ENCODE assay signal across 1 cellular context in the genomic region with DNA sequence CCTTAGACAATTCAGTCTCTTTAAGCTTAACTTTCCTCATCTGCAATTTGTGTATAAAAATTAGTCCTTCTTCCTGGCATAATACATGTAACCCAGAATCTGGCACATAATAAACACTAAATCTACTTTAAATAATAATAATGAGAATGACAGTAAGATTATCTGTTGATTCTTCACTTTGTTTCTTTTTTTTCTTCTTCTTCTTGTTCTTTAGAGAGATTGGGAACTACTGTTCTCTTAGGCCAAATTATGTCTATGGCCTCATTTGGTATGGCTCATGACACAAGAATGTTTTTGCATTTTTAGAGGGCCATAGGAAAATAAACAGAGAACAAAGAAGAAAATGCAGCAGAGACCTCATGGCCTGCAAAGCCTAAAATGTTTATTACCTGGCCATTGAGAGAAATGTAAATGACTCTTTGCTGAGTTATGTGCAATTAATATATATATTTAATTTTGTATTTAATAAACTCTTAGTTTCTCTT.
TF ChIP-seq lines count a peak whose summit lies in the region.

No MANE protein-coding gene starts in this region.

TF ChIP-seq in SK-N-SH treated with all-trans-retinoic acid at 6 μM for 48 hours, 23 proteins besides CTCF, POLR2A, EP300 and RAD21 (continued from another document):
- TF ChIP-seq, protein P1, sequence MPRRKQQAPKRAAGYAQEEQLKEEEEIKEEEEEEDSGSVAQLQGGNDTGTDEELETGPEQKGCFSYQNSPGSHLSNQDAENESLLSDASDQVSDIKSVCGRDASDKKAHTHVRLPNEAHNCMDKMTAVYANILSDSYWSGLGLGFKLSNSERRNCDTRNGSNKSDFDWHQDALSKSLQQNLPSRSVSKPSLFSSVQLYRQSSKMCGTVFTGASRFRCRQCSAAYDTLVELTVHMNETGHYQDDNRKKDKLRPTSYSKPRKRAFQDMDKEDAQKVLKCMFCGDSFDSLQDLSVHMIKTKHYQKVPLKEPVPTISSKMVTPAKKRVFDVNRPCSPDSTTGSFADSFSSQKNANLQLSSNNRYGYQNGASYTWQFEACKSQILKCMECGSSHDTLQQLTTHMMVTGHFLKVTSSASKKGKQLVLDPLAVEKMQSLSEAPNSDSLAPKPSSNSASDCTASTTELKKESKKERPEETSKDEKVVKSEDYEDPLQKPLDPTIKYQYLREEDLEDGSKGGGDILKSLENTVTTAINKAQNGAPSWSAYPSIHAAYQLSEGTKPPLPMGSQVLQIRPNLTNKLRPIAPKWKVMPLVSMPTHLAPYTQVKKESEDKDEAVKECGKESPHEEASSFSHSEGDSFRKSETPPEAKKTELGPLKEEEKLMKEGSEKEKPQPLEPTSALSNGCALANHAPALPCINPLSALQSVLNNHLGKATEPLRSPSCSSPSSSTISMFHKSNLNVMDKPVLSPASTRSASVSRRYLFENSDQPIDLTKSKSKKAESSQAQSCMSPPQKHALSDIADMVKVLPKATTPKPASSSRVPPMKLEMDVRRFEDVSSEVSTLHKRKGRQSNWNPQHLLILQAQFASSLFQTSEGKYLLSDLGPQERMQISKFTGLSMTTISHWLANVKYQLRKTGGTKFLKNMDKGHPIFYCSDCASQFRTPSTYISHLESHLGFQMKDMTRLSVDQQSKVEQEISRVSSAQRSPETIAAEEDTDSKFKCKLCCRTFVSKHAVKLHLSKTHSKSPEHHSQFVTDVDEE (CRISPR knock-in tag; IDR thresholded peaks at IDR 0.05): no peak
- TF ChIP-seq PPARA (CRISPR knock-in tag; IDR thresholded peaks at IDR 0.05; ENCODE audit: borderline replicate concordance): no peak
- TF ChIP-seq TOX (CRISPR knock-in tag; IDR thresholded peaks at IDR 0.05; ENCODE audit: borderline replicate concordance): no peak
- no peak for TF ChIP-seq ZNF565 (CRISPR knock-in tag; conservative IDR thresholded peaks at IDR 0.05; ENCODE audit: low read depth)
- TF ChIP-seq BACH2 (CRISPR knock-in tag; IDR thresholded peaks at IDR 0.05; ENCODE audit: borderline replicate concordance): no peak
- TF ChIP-seq, protein P2, sequence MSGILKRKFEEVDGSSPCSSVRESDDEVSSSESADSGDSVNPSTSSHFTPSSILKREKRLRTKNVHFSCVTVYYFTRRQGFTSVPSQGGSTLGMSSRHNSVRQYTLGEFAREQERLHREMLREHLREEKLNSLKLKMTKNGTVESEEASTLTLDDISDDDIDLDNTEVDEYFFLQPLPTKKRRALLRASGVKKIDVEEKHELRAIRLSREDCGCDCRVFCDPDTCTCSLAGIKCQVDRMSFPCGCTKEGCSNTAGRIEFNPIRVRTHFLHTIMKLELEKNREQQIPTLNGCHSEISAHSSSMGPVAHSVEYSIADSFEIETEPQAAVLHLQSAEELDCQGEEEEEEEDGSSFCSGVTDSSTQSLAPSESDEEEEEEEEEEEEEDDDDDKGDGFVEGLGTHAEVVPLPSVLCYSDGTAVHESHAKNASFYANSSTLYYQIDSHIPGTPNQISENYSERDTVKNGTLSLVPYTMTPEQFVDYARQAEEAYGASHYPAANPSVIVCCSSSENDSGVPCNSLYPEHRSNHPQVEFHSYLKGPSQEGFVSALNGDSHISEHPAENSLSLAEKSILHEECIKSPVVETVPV (CRISPR knock-in tag; IDR thresholded peaks at IDR 0.05): no peak
- no peak for TF ChIP-seq RARB (CRISPR knock-in tag; IDR thresholded peaks at IDR 0.05)
